In genomic region chr1:150642296-150642695, GRCh38 we compare ENCODE assay signal across 26 cellular contexts.
"Had no signal": no experiment of that assay in that cellular context is flagged by ENCODE, and none has a peak within 500 bp of the region (broad histone marks: within the 10 kb centered on the region; RNA-seq: fewer than 3 reads in every experiment).

No MANE protein-coding gene starts in this region.

- H3K9me3 Mint-ChIP-seq: activated CD4-positive, alpha-beta memory T cell treated with anti-CD3 and anti-CD28 coated beads, Interleukin-2, amount 10 ng/mL, durations not matched to agents 7 days and 5 days; activated naive CD4-positive, alpha-beta T cell treated with anti-CD3 and anti-CD28 coated beads, Interleukin-2, amount 10 ng/mL, durations not matched to agents 7 days and 5 days; activated naive CD8-positive, alpha-beta T cell treated with anti-CD3 and anti-CD28 coated beads for 36 hours; activated T-cell treated with anti-CD3 and anti-CD28 coated beads, Interleukin-2, amount 50 U/mL, for 72 hours; activated T-helper 2 cell treated with anti-CD3 and anti-CD28 coated beads, Interferon-gamma antibody, Interleukin-2, Interleukin-4, amounts not matched to agents 10 μg/mL and 5 μg/mL and 100 μg/mL, durations not matched to agents 14 hours and 24 hours and 36 hours had no signal

- ATAC-seq: activated CD4-positive, alpha-beta T cell treated with anti-CD3 and anti-CD28 coated beads for 36 hours; activated T-cell treated with anti-CD3 and anti-CD28 coated beads, Interleukin-2, amount 50 U/mL, for 72 hours; Panc1 had no signal

- H3K4me1 Mint-ChIP-seq: activated CD4-positive, alpha-beta memory T cell treated with anti-CD3 and anti-CD28 coated beads, Interleukin-2, amount 10 ng/mL, durations not matched to agents 7 days and 5 days; activated CD4-positive, alpha-beta T cell treated with anti-CD3 and anti-CD28 coated beads for 36 hours; activated naive CD4-positive, alpha-beta T cell treated with anti-CD3 and anti-CD28 coated beads, Interleukin-2, amount 10 ng/mL, durations not matched to agents 7 days and 5 days; activated naive CD8-positive, alpha-beta T cell treated with anti-CD3 and anti-CD28 coated beads for 36 hours had no signal

- DNase-seq: activated CD4-positive, alpha-beta memory T cell treated with anti-CD3 and anti-CD28 coated beads, Interleukin-2, amount 10 ng/mL, durations not matched to agents 7 days and 5 days; activated CD4-positive, alpha-beta T cell treated with anti-CD3 and anti-CD28 coated beads for 36 hours; activated CD4-positive, alpha-beta T cell treated with anti-CD3 and anti-CD28 coated beads, Interleukin-2, amount 50 U/mL, for 1 hour; activated gamma-delta T cell treated with Interleukin-2 at 50 U/mL for 16 hours; activated naive CD4-positive, alpha-beta T cell treated with anti-CD3 and anti-CD28 coated beads, Interleukin-2, amount 10 ng/mL, durations not matched to agents 7 days and 5 days; activated naive CD8-positive, alpha-beta T cell treated with anti-CD3 and anti-CD28 coated beads for 36 hours; activated T-cell treated with anti-CD3 and anti-CD28 coated beads for 4 hours; activated T-cell treated with anti-CD3 and anti-CD28 coated beads, Interleukin-2, amount 50 U/mL, for 72 hours; brain microvascular endothelial cell; NCI-H1105 treated with DMSO at 0.1 percent for 48 hours; NCI-H1436 treated with DMSO at 0.1 percent for 48 hours; NCI-H187; NCI-H2081; NCI-H510A treated with DMSO at 0.1 percent for 48 hours; NCI-H69; NK-92 treated with Interleukin-12 subunit alpha and Interleukin-12 subunit beta, amount 100 ng/mL, for 24 hours; OCI-M1; Right ventricle myocardium superior; SJCRH30; SK-N-SH; T-helper 1 cell had no signal

- H3K36me3 Mint-ChIP-seq: activated naive CD8-positive, alpha-beta T cell treated with anti-CD3 and anti-CD28 coated beads for 36 hours had no signal

- H3K4me3 ChIP-seq: cardiac muscle cell, SJCRH30 had no signal

- H3K27me3 Mint-ChIP-seq: activated CD4-positive, alpha-beta memory T cell treated with anti-CD3 and anti-CD28 coated beads, Interleukin-2, amount 10 ng/mL, durations not matched to agents 7 days and 5 days; activated CD4-positive, alpha-beta T cell treated with anti-CD3 and anti-CD28 coated beads for 36 hours; activated naive CD4-positive, alpha-beta T cell treated with anti-CD3 and anti-CD28 coated beads, Interleukin-2, amount 10 ng/mL, durations not matched to agents 7 days and 5 days; activated naive CD8-positive, alpha-beta T cell treated with anti-CD3 and anti-CD28 coated beads for 36 hours had no signal

- H3K4me1 ChIP-seq: SJCRH30 had no signal

- H3K27ac ChIP-seq: brain microvascular endothelial cell, cardiac muscle cell, RWPE1, SJCRH30, VCaP had no signal

- H3K9me3 ChIP-seq: SJCRH30, SK-N-SH had no signal

- H3K4me3 Mint-ChIP-seq: activated CD4-positive, alpha-beta memory T cell treated with anti-CD3 and anti-CD28 coated beads, Interleukin-2, amount 10 ng/mL, durations not matched to agents 7 days and 5 days; activated CD4-positive, alpha-beta T cell treated with anti-CD3 and anti-CD28 coated beads for 36 hours; activated naive CD4-positive, alpha-beta T cell treated with anti-CD3 and anti-CD28 coated beads, Interleukin-2, amount 10 ng/mL, durations not matched to agents 7 days and 5 days; activated naive CD8-positive, alpha-beta T cell treated with anti-CD3 and anti-CD28 coated beads for 36 hours; activated T-cell treated with anti-CD3 and anti-CD28 coated beads, Interleukin-2, amount 50 U/mL, for 72 hours had no signal

- H3K36me3 ChIP-seq: brain microvascular endothelial cell, cardiac muscle cell had no signal

- H3K9ac ChIP-seq: SK-N-SH had no signal

- H3K27me3 ChIP-seq: brain microvascular endothelial cell, cardiac muscle cell, SJCRH30 had no signal

- H3K4me2 ChIP-seq: SK-N-SH had no signal

- H3K27ac Mint-ChIP-seq: activated CD4-positive, alpha-beta memory T cell treated with anti-CD3 and anti-CD28 coated beads, Interleukin-2, amount 10 ng/mL, durations not matched to agents 7 days and 5 days; activated CD4-positive, alpha-beta T cell treated with anti-CD3 and anti-CD28 coated beads for 36 hours; activated naive CD4-positive, alpha-beta T cell treated with anti-CD3 and anti-CD28 coated beads, Interleukin-2, amount 10 ng/mL, durations not matched to agents 7 days and 5 days; activated naive CD8-positive, alpha-beta T cell treated with anti-CD3 and anti-CD28 coated beads for 36 hours; activated T-cell treated with anti-CD3 and anti-CD28 coated beads, Interleukin-2, amount 50 U/mL, for 72 hours; activated T-helper 2 cell treated with anti-CD3 and anti-CD28 coated beads, Interferon-gamma antibody, Interleukin-2, Interleukin-4, amounts not matched to agents 10 μg/mL and 5 μg/mL and 100 μg/mL, durations not matched to agents 14 hours and 24 hours and 36 hours had no signal
